In the genomic region with DNA sequence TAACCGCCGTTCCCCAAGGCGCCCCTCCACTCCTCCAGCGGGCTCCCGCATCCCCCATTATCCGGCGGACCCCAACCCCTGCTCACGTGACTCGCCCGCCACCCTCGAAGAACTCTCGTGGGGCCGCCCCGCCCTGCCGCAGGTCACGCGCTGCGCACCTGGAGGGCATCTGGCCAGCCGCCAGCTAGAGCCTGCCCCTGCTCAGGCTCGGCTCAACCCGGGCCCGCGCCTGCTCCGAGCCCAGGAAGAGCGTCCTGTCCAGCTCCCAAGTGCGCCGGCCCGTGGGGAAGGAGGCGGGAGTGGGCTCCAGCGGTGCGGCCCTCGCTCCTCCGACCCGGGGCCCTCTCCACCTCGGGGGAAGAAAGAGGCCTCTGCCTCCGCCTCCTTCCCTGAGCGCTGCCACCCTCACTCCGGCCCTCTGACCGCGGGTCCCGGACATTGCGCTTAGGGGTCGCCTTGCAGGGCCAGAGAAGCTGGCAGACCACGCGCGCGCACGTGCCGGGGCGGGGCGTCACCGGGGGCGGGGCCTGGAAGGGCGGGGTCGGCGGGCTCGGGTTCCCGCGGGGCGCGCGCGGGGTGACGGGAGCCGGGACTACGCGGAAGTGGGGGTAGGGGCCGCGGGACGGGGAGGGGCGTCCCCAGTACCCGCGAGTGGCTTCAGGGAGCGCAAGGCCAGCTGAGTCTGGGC, we compare ENCODE assay signal across 1 cellular context.
TF ChIP-seq lines count a peak whose summit lies in the region.

No MANE protein-coding gene starts in this region.

TF ChIP-seq in IMR-90, 13 proteins besides CTCF, POLR2A, EP300 and RAD21 (continued from another document):
- TF ChIP-seq, protein P1, sequence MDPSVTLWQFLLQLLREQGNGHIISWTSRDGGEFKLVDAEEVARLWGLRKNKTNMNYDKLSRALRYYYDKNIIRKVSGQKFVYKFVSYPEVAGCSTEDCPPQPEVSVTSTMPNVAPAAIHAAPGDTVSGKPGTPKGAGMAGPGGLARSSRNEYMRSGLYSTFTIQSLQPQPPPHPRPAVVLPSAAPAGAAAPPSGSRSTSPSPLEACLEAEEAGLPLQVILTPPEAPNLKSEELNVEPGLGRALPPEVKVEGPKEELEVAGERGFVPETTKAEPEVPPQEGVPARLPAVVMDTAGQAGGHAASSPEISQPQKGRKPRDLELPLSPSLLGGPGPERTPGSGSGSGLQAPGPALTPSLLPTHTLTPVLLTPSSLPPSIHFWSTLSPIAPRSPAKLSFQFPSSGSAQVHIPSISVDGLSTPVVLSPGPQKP (IDR thresholded peaks at IDR 0.05; ENCODE audit: borderline replicate concordance, low read depth, low read length) = no peak
- no peak for TF ChIP-seq NFE2L2 (IDR thresholded peaks at IDR 0.05; ENCODE audit: low read depth, low read length)
TF ChIP-seq in IMR-90: peak in this region for 2.
